ENCODE assay signal across 20 cellular contexts in genomic region chr2:18536100-18536499, GRCh38. TPM values are rescaled to one million over a fixed set of nuclear protein-coding genes. Genes with fewer than 3 reads are reported as not detected.
DNase-seq lines count a peak whose midpoint lies in the region; ATAC-seq and TF ChIP-seq lines count a peak whose summit lies in the region.
"Had no signal": no experiment of that assay in that cellular context is flagged by ENCODE, and none has a peak within 500 bp of the region (broad histone marks: within the 10 kb centered on the region; RNA-seq: fewer than 3 reads in every experiment).

No MANE protein-coding gene starts in this region.

- H3K4me1 ChIP-seq in left lung (no peaks in the 10 kb centered on the region), vagina (no peaks in the 10 kb centered on the region)
- H3K4me1 ChIP-seq: Caco-2 had no signal

- intact Hi-C loops in left lung (cut with DNase I) (no loop called here), vagina (cut with DNase I) (no loop called here)

- no peak for TF ChIP-seq POLR2A in vagina (IDR thresholded peaks at IDR 0.05)

- DNase-seq in COLO668 (lab: John Stamatoyannopoulos, UW; ENCODE audit: unreplicated experiment) (peak; percentile 49), HPDE6-E6E7 (ENCODE audit: extremely low spot score) (peak; percentile 53), brain microvascular endothelial cell (peak; percentile 37), left lung (no peak), HuH-7 (ENCODE audit: low spot score) (no peak), vagina (ENCODE audit: extremely low spot score in 2 of 2) (no peak)
- no peak for DNase-seq in activated T-cell treated with anti-CD3 and anti-CD28 coated beads, Interleukin-2, amount 50 U/mL, for 1 hour
- DNase-seq: activated CD8-positive, alpha-beta memory T cell treated with anti-CD3 and anti-CD28 coated beads for 24 hours; amygdala; Caco-2; left colon; MM.1S; NCI-H2029; posterior cingulate gyrus; stimulated activated naive CD4-positive, alpha-beta T cell treated with Interleukin-2 at 50 U/mL for 16 hours; T-cell had no signal

- no peak overlapping the region for H3K4me3 ChIP-seq in brain microvascular endothelial cell (ENCODE audit: low read depth, low read length)
- no peak overlapping the region for H3K4me3 ChIP-seq in left lung
- no peak overlapping the region for H3K4me3 ChIP-seq in vagina
- H3K4me3 ChIP-seq: hepatocyte had no signal

- in situ Hi-C loops in brain microvascular endothelial cell (cut with HindIII; ENCODE audit: low pct_ligation_motif_present, low sequenced_read_pairs) = no loop called here

- H3K27ac ChIP-seq in brain microvascular endothelial cell = no peak overlapping the region
- no peak overlapping the region for H3K27ac ChIP-seq in left lung
- no peak overlapping the region for H3K27ac ChIP-seq in vagina
- H3K27ac ChIP-seq: hepatocyte had no signal

- H3K36me3 ChIP-seq in brain microvascular endothelial cell (replicated peaks) = no peaks in the 10 kb centered on the region
- no peaks in the 10 kb centered on the region for H3K36me3 ChIP-seq in left lung
- no peaks in the 10 kb centered on the region for H3K36me3 ChIP-seq in vagina

- ATAC-seq in left lung (peak; percentile 70), HG03571 (IDR thresholded peaks at IDR 0.05; ENCODE audit: unreplicated experiment) (no peak)
- ATAC-seq: left colon, T-cell had no signal

- TF ChIP-seq CTCF in brain microvascular endothelial cell (IDR thresholded peaks at IDR 0.05; ENCODE audit: low read depth, low read length, missing control alignments) (no peak), left lung (IDR thresholded peaks at IDR 0.05) (no peak), vagina (IDR thresholded peaks at IDR 0.05) (no peak)

- H3K27me3 ChIP-seq in brain microvascular endothelial cell (replicated peaks) (no peaks in the 10 kb centered on the region), left lung (no peaks in the 10 kb centered on the region), vagina (no peaks in the 10 kb centered on the region)
- H3K27me3 ChIP-seq: hepatocyte had no signal

- H3K9me3 ChIP-seq in left lung = no peaks in the 10 kb centered on the region
- no peaks in the 10 kb centered on the region for H3K9me3 ChIP-seq in vagina
- H3K9me3 ChIP-seq: Caco-2 had no signal

RNA-seq across cellular contexts. Expression of gene RDH14, which starts 24.4 kb away (rescaled TPM):
- total RNA-seq in left lung = 10 to 100 TPM; 19.6 to 20.3 TPM
- total RNA-seq in vagina = 25.3 TPM

RNA-seq across cellular contexts. Expression of gene NT5C1B, which starts 53.3 kb away (rescaled TPM):
- total RNA-seq in left lung = not detected
- total RNA-seq in vagina = not detected
- total RNA-seq: Caco-2, epithelial cell of proximal tubule, hepatocyte, left colon, T-cell, urinary bladder had no signal

Comparison
In these comparisons a context has a peak if more than half of its experiments do, and no peak if none do; other contexts are left out.
1. DNase-seq: peak in COLO668 (single experiment), HPDE6-E6E7 (single experiment) and brain microvascular endothelial cell (single experiment); none in left lung (0 of 2), HuH-7 (single experiment), activated T-cell treated with anti-CD3 and anti-CD28 coated beads, Interleukin-2, amount 50 U/mL, for 1 hour (single experiment) and vagina (0 of 2).